ENCODE assay signal across 26 cellular contexts in genomic region chr2:182047544-182047943, GRCh38.
DNase-seq lines count a peak whose midpoint lies in the region; ATAC-seq, FAIRE-seq and TF ChIP-seq lines count a peak whose summit lies in the region.
"Had no signal": no experiment of that assay in that cellular context is flagged by ENCODE, and none has a peak within 500 bp of the region (broad histone marks: within the 10 kb centered on the region; RNA-seq: fewer than 3 reads in every experiment).

No MANE protein-coding gene starts in this region.

- no peak overlapping the region for H3K4me3 ChIP-seq in HepG2 (replicated peaks in 1 of 3; ENCODE audit: insufficient read depth in 1 of 3, low read depth in 2 of 3, low read length in 3 of 3)
- H3K4me3 ChIP-seq in right lobe of liver, result no peak overlapping the region
- H3K4me3 ChIP-seq in SK-N-MC, result peak overlapping the region; percentile 18
- no peak overlapping the region for H3K4me3 ChIP-seq in transverse colon
- H3K4me3 ChIP-seq: skin epidermis had no signal

- intact Hi-C loops in HepG2 (cut with micrococcal nuclease; ENCODE audit: unreplicated experiment) (no loop called here), right lobe of liver (cut with DNase I) (no loop called here), transverse colon (cut with DNase I; ENCODE audit: low total_unique reads) (no loop called here)

- no peak overlapping the region for H4K8ac ChIP-seq in H9 (replicated peaks; ENCODE audit: insufficient read length, low read depth, low read length)

- DNase-seq in HepG2 (ENCODE audit: low spot score) (no peak), right lobe of liver (no peak), SK-N-MC (ENCODE audit: low read depth, low spot score) (peak; percentile 91), fibroblast of peridontal ligament (ENCODE audit: extremely low read depth) (peak; percentile 76), H9 (no peak), transverse colon (no peak)
- DNase-seq: activated CD4-positive, alpha-beta T cell treated with anti-CD3 and anti-CD28 coated beads, Interleukin-2, amount 50 U/mL, for 4 hours; activated CD8-positive, alpha-beta memory T cell treated with anti-CD3 and anti-CD28 coated beads, Interleukin-2, amount 50 U/mL, for 4 hours; foreskin melanocyte; GOT3; left colon; mesendoderm; MV-4-11; NCI-H1694; nucleus accumbens; stimulated activated CD4-positive, alpha-beta T cell treated with anti-CD3 and anti-CD28 coated beads, Interleukin-1b, Interleukin-23, amount 100 ng/mL, for 48 hours; T-helper 9 cell; WERI-Rb-1 had no signal

- H3K23ac ChIP-seq in H9 (ENCODE audit: insufficient read length, low read depth, low read length), result no peak overlapping the region

- in situ Hi-C loops in HepG2 (cut with HindIII; ENCODE audit: extremely low pct_ligation_motif_present, low pct_unique_long_range_greater_than_20kb), result no loop called here
- in situ Hi-C loops in transverse colon (cut with MboI; ENCODE audit: low pct_ligation_motif_present in 1 of 4, low pct_unique_long_range_greater_than_20kb in 1 of 4, low sequenced_read_pairs in 3 of 4), result no loop called here

- no peak for TF ChIP-seq POLR2A in HepG2 (IDR thresholded peaks at IDR 0.05; ENCODE audit: insufficient read depth in 1 of 2, low read depth in 2 of 2, low read length in 2 of 2)
- no peak for TF ChIP-seq POLR2A in right lobe of liver (IDR thresholded peaks at IDR 0.05)
- no peak for TF ChIP-seq POLR2A in transverse colon (IDR thresholded peaks at IDR 0.05)

- no peak overlapping the region for H3K27ac Mint-ChIP-seq in H9
- H3K27ac Mint-ChIP-seq: activated naive CD8-positive, alpha-beta T cell; activated T-helper 2 cell treated with anti-CD3 and anti-CD28 coated beads, Interferon-gamma antibody, Interleukin-2, Interleukin-4, amounts not matched to agents 10 μg/mL and 5 μg/mL and 100 μg/mL, durations not matched to agents 14 hours and 24 hours and 36 hours had no signal

- H2AFZ ChIP-seq in HepG2 (ENCODE audit: low read length) (no peak overlapping the region), H9 (ENCODE audit: low read length) (no peak overlapping the region)

- no peak overlapping the region for H3K4me3 Mint-ChIP-seq in H9
- H3K4me3 Mint-ChIP-seq: activated naive CD8-positive, alpha-beta T cell had no signal

- H4K20me1 ChIP-seq in HepG2 (ENCODE audit: insufficient read depth, low read length) (no peaks in the 10 kb centered on the region), H9 (ENCODE audit: control insufficient read depth, insufficient read depth, insufficient read length) (no peaks in the 10 kb centered on the region)

- H2BK15ac ChIP-seq in H9 (ENCODE audit: low read depth, low read length), result no peak overlapping the region

- H2AK5ac ChIP-seq in H9 (ENCODE audit: insufficient read length, low read length), result no peak overlapping the region

- H2BK5ac ChIP-seq in H9 (ENCODE audit: insufficient read length, low read length), result no peak overlapping the region

- H3K23me2 ChIP-seq in H9 (ENCODE audit: insufficient read length, low read depth, low read length, poor library complexity, severe bottlenecking), result no peaks in the 10 kb centered on the region

- no peak overlapping the region for H2BK120ac ChIP-seq in H9 (ENCODE audit: low read depth, low read length, poor library complexity, severe bottlenecking)

- H3K9me3 ChIP-seq in HepG2 (ENCODE audit: low read length), result no peaks in the 10 kb centered on the region
- H3K9me3 ChIP-seq in right lobe of liver, result no peaks in the 10 kb centered on the region
- no peaks in the 10 kb centered on the region for H3K9me3 ChIP-seq in SK-N-MC (ENCODE audit: low read depth, low read length)
- H3K9me3 ChIP-seq in H9 (ENCODE audit: control insufficient read depth, low read depth, low read length), result no peaks in the 10 kb centered on the region
- no peaks in the 10 kb centered on the region for H3K9me3 ChIP-seq in transverse colon

- TF ChIP-seq CTCF in HepG2 (CRISPR knock-in tag; IDR thresholded peaks at IDR 0.05), result no peak
- no peak for TF ChIP-seq CTCF in right lobe of liver (IDR thresholded peaks at IDR 0.05)
- no peak for TF ChIP-seq CTCF in H9 (conservative IDR thresholded peaks at IDR 0.05)
- no peak for TF ChIP-seq CTCF in transverse colon (IDR thresholded peaks at IDR 0.05)

- no peak overlapping the region for H3K27ac ChIP-seq in HepG2 (ENCODE audit: extremely low read length, insufficient read depth, low read length)
- H3K27ac ChIP-seq in right lobe of liver, result no peak overlapping the region
- peak overlapping the region; percentile 98 for H3K27ac ChIP-seq in SK-N-MC
- H3K27ac ChIP-seq in H9 (ENCODE audit: insufficient read length, low read depth, low read length), result no peak overlapping the region
- no peak overlapping the region for H3K27ac ChIP-seq in transverse colon
- H3K27ac ChIP-seq: C4-2B, epithelial cell of prostate, WERI-Rb-1 had no signal

- peaks cover 5 to 9% of the 10 kb centered on the region in 2 experiments for H3K4me1 Mint-ChIP-seq in H9

- no peak overlapping the region for H4K91ac ChIP-seq in H9 (ENCODE audit: insufficient read length, low read depth, low read length)

- H4K5ac ChIP-seq in H9 (ENCODE audit: insufficient read length, low read depth, low read length), result no peak overlapping the region

- no peak for FAIRE-seq in HepG2 (lab: Jason Lieb, UNC)
- FAIRE-seq: D721Med had no signal

- no peaks in the 10 kb centered on the region for H3K79me2 ChIP-seq in HepG2 (ENCODE audit: insufficient read depth, low read length)
- H3K79me2 ChIP-seq in H9 (ENCODE audit: insufficient read depth, low read length), result no peaks in the 10 kb centered on the region

- no peak for ATAC-seq in HepG2
- no peak for ATAC-seq in right lobe of liver
- ATAC-seq in GM21423 (IDR thresholded peaks at IDR 0.05; ENCODE audit: unreplicated experiment), result no peak
- ATAC-seq in GM19328 (IDR thresholded peaks at IDR 0.05; ENCODE audit: unreplicated experiment), result no peak
- ATAC-seq: left colon had no signal

- H3K79me1 ChIP-seq in H9 (ENCODE audit: insufficient read depth, low read depth, low read length, poor library complexity, severe bottlenecking), result no peaks in the 10 kb centered on the region

- CTCF ChIA-PET in HepG2 (lab: Yijun Ruan, JAX; ENCODE audit: low intra/inter-chr PET ratio, low total read pairs), result no interaction called here

- H3K27me3 Mint-ChIP-seq in H9 (ENCODE audit: low read depth), result no peaks in the 10 kb centered on the region

- H3K36me3 ChIP-seq in HepG2 (replicated peaks in 1 of 2; ENCODE audit: control insufficient read depth in 1 of 2, insufficient read depth in 2 of 2, low read length in 2 of 2) (no peaks in the 10 kb centered on the region), right lobe of liver (no peaks in the 10 kb centered on the region), SK-N-MC (ENCODE audit: insufficient read depth, low read length) (no peaks in the 10 kb centered on the region), transverse colon (no peaks in the 10 kb centered on the region)
- H3K36me3 ChIP-seq: WERI-Rb-1 had no signal

- no peak overlapping the region for H2BK12ac ChIP-seq in H9 (ENCODE audit: insufficient read length, low read depth, low read length)

- H3K14ac ChIP-seq in H9 (ENCODE audit: insufficient read depth, low read length), result no peak overlapping the region

- H2BK20ac ChIP-seq in H9 (ENCODE audit: low read depth, low read length, poor library complexity, severe bottlenecking), result no peak overlapping the region

- H3K27me3 ChIP-seq in HepG2 (ENCODE audit: control insufficient read depth in 1 of 2, insufficient read depth in 2 of 2, low read length in 2 of 2), result no peaks in the 10 kb centered on the region
- no peaks in the 10 kb centered on the region for H3K27me3 ChIP-seq in right lobe of liver
- no peaks in the 10 kb centered on the region for H3K27me3 ChIP-seq in H9 (ENCODE audit: insufficient read depth, low read length)
- H3K27me3 ChIP-seq in transverse colon, result no peaks in the 10 kb centered on the region

- H3K9ac ChIP-seq in HepG2 (ENCODE audit: insufficient read depth, low read depth, low read length), result no peak overlapping the region
- H3K9ac ChIP-seq in SK-N-MC (ENCODE audit: insufficient read length), result peak overlapping the region; percentile 59
- H3K9ac ChIP-seq in H9 (ENCODE audit: extremely low read depth, insufficient read length, low read length), result no peak overlapping the region

- no peaks in the 10 kb centered on the region for H3K36me3 Mint-ChIP-seq in H9 (ENCODE audit: insufficient read depth in 1 of 3, low read depth in 3 of 3)
- H3K36me3 Mint-ChIP-seq: activated naive CD8-positive, alpha-beta T cell had no signal

- H3K4me2 ChIP-seq in HepG2 (ENCODE audit: low read depth, low read length) (no peak overlapping the region), H9 (ENCODE audit: insufficient read depth, insufficient read length, low read length) (no peak overlapping the region)

- TF ChIP-seq EP300 in HepG2 (IDR thresholded peaks at IDR 0.05; ENCODE audit: low read depth in 2 of 2, low read length in 2 of 2), result no peak
- no peak for TF ChIP-seq EP300 in HepG2 (CRISPR knock-in tag; IDR thresholded peaks at IDR 0.05; ENCODE audit: borderline replicate concordance)
- TF ChIP-seq EP300 in transverse colon (IDR thresholded peaks at IDR 0.05; ENCODE audit: low read depth), result no peak

- H3K4ac ChIP-seq in H9 (ENCODE audit: low read depth, low read length), result no peak overlapping the region

- H3K18ac ChIP-seq in H9 (ENCODE audit: insufficient read length, low read depth, low read length), result no peak overlapping the region

- POLR2A ChIA-PET in HepG2 (lab: Yijun Ruan, JAX), result no interaction called here

- no peak overlapping the region for H3K56ac ChIP-seq in H9 (ENCODE audit: insufficient read length, low read depth, low read length)

- TF ChIP-seq RAD21 in HepG2 (CRISPR knock-in tag; IDR thresholded peaks at IDR 0.05), result no peak

- no peaks in the 10 kb centered on the region for H3K9me3 Mint-ChIP-seq in H9
- H3K9me3 Mint-ChIP-seq: activated T-helper 2 cell treated with anti-CD3 and anti-CD28 coated beads, Interferon-gamma antibody, Interleukin-2, Interleukin-4, amounts not matched to agents 10 μg/mL and 5 μg/mL and 100 μg/mL, durations not matched to agents 14 hours and 24 hours and 36 hours had no signal

- peaks cover 9% of the 10 kb centered on the region; the same call in 1 of the 2 replicates for H3K4me1 ChIP-seq in HepG2 (ENCODE audit: insufficient read depth, low read length)
- H3K4me1 ChIP-seq in right lobe of liver, result peaks cover 0 to 29% (median 8%) of the 10 kb centered on the region in 4 donors
- no peaks in the 10 kb centered on the region for H3K4me1 ChIP-seq in H9 (ENCODE audit: insufficient read depth, low read length)
- peaks cover 0 to 6% (median 2%) of the 10 kb centered on the region in 4 donors for H3K4me1 ChIP-seq in transverse colon

- BruUV-seq in HepG2 (replicated peaks; lab: Mats Ljungman, UMichigan), result no TSS peak

- no peak overlapping the region for H3T11ph ChIP-seq in H9 (ENCODE audit: low read length)

TF ChIP-seq in HepG2, 621 proteins besides CTCF, POLR2A, EP300 and RAD21 (continues in another document):
- TF ChIP-seq GLI4 (CRISPR knock-in tag; IDR thresholded peaks at IDR 0.05; ENCODE audit: borderline replicate concordance) (no peak), JUND (CRISPR knock-in tag; IDR thresholded peaks at IDR 0.05) (no peak), CEBPB (IDR thresholded peaks at IDR 0.05; ENCODE audit: borderline replicate concordance, low read depth, low read length) (peak; percentile 65; the same call in 1 of the 2 replicates), ATF7 (IDR thresholded peaks at IDR 0.05) (peak; percentile 80; the same call in 1 of the 2 replicates), ATF7 (CRISPR knock-in tag; IDR thresholded peaks at IDR 0.05) (no peak), ZNF790 (CRISPR knock-in tag; IDR thresholded peaks at IDR 0.05; ENCODE audit: borderline replicate concordance) (no peak)

Comparison
In these comparisons a context has a peak if more than half of its experiments do, and no peak if none do; other contexts are left out.
1. DNase-seq: peak in SK-N-MC (single experiment) and fibroblast of peridontal ligament (single experiment); none in HepG2 (single experiment), right lobe of liver (0 of 3), H9 (single experiment) and transverse colon (single experiment).